In the genomic region with DNA sequence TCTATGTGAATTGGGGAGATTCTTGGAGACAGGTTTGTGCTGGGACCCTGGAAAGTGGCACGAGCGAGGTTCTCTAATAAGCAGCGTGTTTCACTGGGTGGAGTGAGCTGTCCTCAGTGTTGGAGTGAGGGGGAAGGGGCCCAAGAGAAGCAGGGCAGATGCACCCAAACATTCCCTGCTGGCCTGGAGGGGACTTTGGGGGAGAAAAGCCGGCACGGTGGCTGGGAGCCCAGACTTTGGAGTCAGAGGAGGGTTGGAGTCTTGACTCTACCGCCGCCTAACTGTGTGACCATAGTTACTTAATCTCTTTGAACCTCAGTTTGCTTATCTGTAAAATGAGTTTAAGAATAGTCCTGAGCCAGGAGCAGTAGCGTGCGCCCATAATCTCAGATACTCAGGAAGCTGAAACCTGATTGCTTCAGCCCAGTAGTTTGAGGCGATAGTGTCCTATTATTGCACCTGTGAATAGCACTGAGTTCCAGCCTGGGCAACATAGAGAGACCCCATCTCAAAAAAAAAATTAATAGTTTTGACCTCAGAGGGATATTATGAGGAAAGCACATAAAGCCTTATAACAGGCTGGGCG, we compare ENCODE assay signal across 11 cellular contexts. TPM values are rescaled to one million over a fixed set of nuclear protein-coding genes. Genes with fewer than 3 reads are reported as not detected.
DNase-seq lines count a peak whose midpoint lies in the region; ATAC-seq and TF ChIP-seq lines count a peak whose summit lies in the region.
"Had no signal": no experiment of that assay in that cellular context is flagged by ENCODE, and none has a peak within 500 bp of the region (broad histone marks: within the 10 kb centered on the region; RNA-seq: fewer than 3 reads in every experiment).

No MANE protein-coding gene starts in this region.

- H3K4me2 ChIP-seq in fibroblast of lung (ENCODE audit: extremely low read depth, insufficient read depth, low read length), result peak overlapping the region; percentile 26

- peaks cover 33% of the 10 kb centered on the region for H3K4me1 ChIP-seq in fibroblast of lung (ENCODE audit: control insufficient read depth, extremely low read depth, insufficient read depth, low read length)
- H3K4me1 ChIP-seq in neuron (ENCODE audit: insufficient read depth, low read length), result peaks cover 7% of the 10 kb centered on the region
- H3K4me1 ChIP-seq in uterus, result peaks cover 0 to 9% of the 10 kb centered on the region in 2 donors

- H3K27me3 ChIP-seq in fibroblast of lung (ENCODE audit: control insufficient read depth, insufficient read depth, low read length), result no peaks in the 10 kb centered on the region
- no peaks in the 10 kb centered on the region for H3K27me3 ChIP-seq in neuron (ENCODE audit: insufficient read depth, low read length)
- no peaks in the 10 kb centered on the region for H3K27me3 ChIP-seq in uterus

- peak overlapping the region; percentile 4 to 79 (median 38) for H3K4me3 ChIP-seq in fibroblast of lung (replicated peaks in 1 of 4; ENCODE audit: control extremely low read depth in 1 of 4, insufficient read depth in 1 of 4, low read depth in 3 of 4, low read length in 4 of 4)
- peak overlapping the region; percentile 27 for H3K4me3 ChIP-seq in neuron (ENCODE audit: low read length)
- peak overlapping the region; percentile 21 to 23 for H3K4me3 ChIP-seq in uterus

- H3K9me3 Mint-ChIP-seq in activated naive CD8-positive, alpha-beta T cell treated with anti-CD3 and anti-CD28 coated beads, Interleukin-2, amount 10 ng/mL, durations not matched to agents 7 days and 5 days, result no peaks in the 10 kb centered on the region
- H3K9me3 Mint-ChIP-seq in activated naive CD8-positive, alpha-beta T cell treated with anti-CD3 and anti-CD28 coated beads for 36 hours, result no peaks in the 10 kb centered on the region

- intact Hi-C loops in uterus (cut with DNase I; ENCODE audit: low total_unique reads), result no loop called here

- H3K27ac ChIP-seq in fibroblast of lung (ENCODE audit: insufficient read depth, low read length) (peak overlapping the region; percentile 59), uterus (peak overlapping the region; percentile 81 to 86)

- H4K20me1 ChIP-seq in fibroblast of lung (ENCODE audit: control insufficient read depth, extremely low read depth, insufficient read depth, low read length), result no peaks in the 10 kb centered on the region

- peaks cover 2% of the 10 kb centered on the region for H3K36me3 ChIP-seq in fibroblast of lung (ENCODE audit: control insufficient read depth, insufficient read depth, low read length)
- peaks cover 6% of the 10 kb centered on the region for H3K36me3 ChIP-seq in neuron (ENCODE audit: insufficient read depth, low read length)
- no peaks in the 10 kb centered on the region for H3K36me3 ChIP-seq in uterus

- TF ChIP-seq CTCF in fibroblast of lung (conservative IDR thresholded peaks at IDR 0.05 in 1 of 2, IDR thresholded peaks at IDR 0.05 in 1 of 2; ENCODE audit: low read depth in 1 of 2, low read length in 2 of 2), result peak in 1 of 2 donors; percentile 2
- TF ChIP-seq CTCF in uterus (IDR thresholded peaks at IDR 0.05), result no peak

- no peaks in the 10 kb centered on the region for H3K36me3 Mint-ChIP-seq in activated naive CD8-positive, alpha-beta T cell treated with anti-CD3 and anti-CD28 coated beads, Interleukin-2, amount 10 ng/mL, durations not matched to agents 7 days and 5 days
- H3K36me3 Mint-ChIP-seq in activated naive CD8-positive, alpha-beta T cell treated with anti-CD3 and anti-CD28 coated beads for 36 hours, result no peaks in the 10 kb centered on the region

- no peaks in the 10 kb centered on the region for H3K79me2 ChIP-seq in fibroblast of lung (ENCODE audit: control insufficient read depth, insufficient read depth, low read length)

- H3K9me3 ChIP-seq in fibroblast of lung (ENCODE audit: control insufficient read depth, insufficient read depth, low read depth, low read length), result no peaks in the 10 kb centered on the region
- H3K9me3 ChIP-seq in neuron (ENCODE audit: low read length), result no peaks in the 10 kb centered on the region
- no peaks in the 10 kb centered on the region for H3K9me3 ChIP-seq in uterus

- peak overlapping the region; percentile 71 for H3K27ac Mint-ChIP-seq in activated naive CD8-positive, alpha-beta T cell treated with anti-CD3 and anti-CD28 coated beads, Interleukin-2, amount 10 ng/mL, durations not matched to agents 7 days and 5 days
- H3K27ac Mint-ChIP-seq in activated naive CD8-positive, alpha-beta T cell treated with anti-CD3 and anti-CD28 coated beads for 36 hours, result no peak overlapping the region

- H2AFZ ChIP-seq in fibroblast of lung (ENCODE audit: low read length), result no peak overlapping the region
- no peak overlapping the region for H2AFZ ChIP-seq in neuron (ENCODE audit: low read depth, low read length)

- H3K4me3 Mint-ChIP-seq in activated naive CD8-positive, alpha-beta T cell treated with anti-CD3 and anti-CD28 coated beads, Interleukin-2, amount 10 ng/mL, durations not matched to agents 7 days and 5 days, result peak overlapping the region; percentile 15
- no peak overlapping the region for H3K4me3 Mint-ChIP-seq in activated naive CD8-positive, alpha-beta T cell treated with anti-CD3 and anti-CD28 coated beads for 36 hours

- no peak for DNase-seq in activated naive CD8-positive, alpha-beta T cell treated with anti-CD3 and anti-CD28 coated beads, Interleukin-2, amount 10 ng/mL, durations not matched to agents 7 days and 5 days
- DNase-seq in activated naive CD8-positive, alpha-beta T cell treated with anti-CD3 and anti-CD28 coated beads for 36 hours, result no peak
- no peak for DNase-seq in fibroblast of lung (ENCODE audit: low read depth in 2 of 2)
- DNase-seq in uterus, result no peak
- no peak for DNase-seq in H4 (ENCODE audit: low spot score)
- DNase-seq in DMS79 (lab: John Stamatoyannopoulos, UW), result no peak
- DNase-seq: activated gamma-delta T cell treated with Interleukin-2 at 50 U/mL for 16 hours; NCI-H2107; stimulated activated CD4-positive, alpha-beta T cell treated with anti-CD3 and anti-CD28 coated beads, Interleukin-15, amount 100 ng/mL, for 24 hours had no signal

- no peak overlapping the region for H3K9ac ChIP-seq in fibroblast of lung (ENCODE audit: insufficient read depth, low read length)

- TF ChIP-seq POLR2A in uterus (IDR thresholded peaks at IDR 0.05), result no peak

- POLR2A ChIA-PET in activated naive CD8-positive, alpha-beta T cell treated with anti-CD3 and anti-CD28 coated beads, Interleukin-2, amount 10 ng/mL, durations not matched to agents 7 days and 5 days (lab: Charles Lee), result interaction anchor here (1.2 to 3.9 kb wide), 8 partner anchors 10 to 43 kb away, joined by 3 to 38 read pairs (median 9); partner anchors contain the start of genes ACP2, DDB2 and MADD

- ATAC-seq in activated naive CD8-positive, alpha-beta T cell treated with anti-CD3 and anti-CD28 coated beads, Interleukin-2, amount 10 ng/mL, durations not matched to agents 7 days and 5 days (ENCODE audit: low read depth), result no peak
- no peak for ATAC-seq in HG03378 (IDR thresholded peaks at IDR 0.05; ENCODE audit: unreplicated experiment)

- H3K27me3 Mint-ChIP-seq in activated naive CD8-positive, alpha-beta T cell treated with anti-CD3 and anti-CD28 coated beads, Interleukin-2, amount 10 ng/mL, durations not matched to agents 7 days and 5 days, result no peaks in the 10 kb centered on the region
- no peaks in the 10 kb centered on the region for H3K27me3 Mint-ChIP-seq in activated naive CD8-positive, alpha-beta T cell treated with anti-CD3 and anti-CD28 coated beads for 36 hours

- H3K4me1 Mint-ChIP-seq in activated naive CD8-positive, alpha-beta T cell treated with anti-CD3 and anti-CD28 coated beads, Interleukin-2, amount 10 ng/mL, durations not matched to agents 7 days and 5 days, result peaks cover 23% of the 10 kb centered on the region
- peaks cover 13% of the 10 kb centered on the region for H3K4me1 Mint-ChIP-seq in activated naive CD8-positive, alpha-beta T cell treated with anti-CD3 and anti-CD28 coated beads for 36 hours

RNA-seq across cellular contexts. Expression of gene NR1H3, which starts 0.6 kb away (rescaled TPM):
- total RNA-seq in activated naive CD8-positive, alpha-beta T cell treated with anti-CD3 and anti-CD28 coated beads, Interleukin-2, amount 10 ng/mL, durations not matched to agents 7 days and 5 days, result 10 to 100 TPM; 11.7 to 15.1 TPM
- total RNA-seq in activated naive CD8-positive, alpha-beta T cell treated with anti-CD3 and anti-CD28 coated beads for 36 hours, result 1 to 10 TPM; 8.1 to 8.2 TPM
- total RNA-seq in fibroblast of lung (55.5 and 56.3 TPM in 2 replicates), uterus (10 to 100 TPM; 14.1 to 49.0 (median 31.9) TPM)
- 16.9 and 21.3 TPM in 2 replicates for polyA plus RNA-seq in fibroblast of lung
- polyA plus RNA-seq in fibroblast of lung (2012), result 22.8 and 29.0 TPM in 2 replicates
- polyA minus RNA-seq in fibroblast of lung (ENCODE audit: low replicate concordance), result 34.5 and 95.8 TPM in 2 replicates
- 15.7 and 16.1 TPM in 2 replicates for total RNA-seq in H4 (2014; rRNA removed; shearing (Covaris generic))

RNA-seq across cellular contexts. Expression of gene ACP2, which starts 9.8 kb away (rescaled TPM):
- 10 to 100 TPM; 26.5 to 31.1 TPM for total RNA-seq in activated naive CD8-positive, alpha-beta T cell treated with anti-CD3 and anti-CD28 coated beads, Interleukin-2, amount 10 ng/mL, durations not matched to agents 7 days and 5 days
- 10 to 100 TPM; 13.4 to 13.9 TPM for total RNA-seq in activated naive CD8-positive, alpha-beta T cell treated with anti-CD3 and anti-CD28 coated beads for 36 hours
- 16.2 and 23.9 TPM in 2 replicates for total RNA-seq in fibroblast of lung
- 18.9 and 25.6 TPM in 2 replicates for polyA plus RNA-seq in fibroblast of lung
- polyA plus RNA-seq in fibroblast of lung (2012), result 26.8 and 33.2 TPM in 2 replicates
- polyA minus RNA-seq in fibroblast of lung (ENCODE audit: low replicate concordance), result 87.1 and 94.1 TPM in 2 replicates
- 10 to 100 TPM; 25.6 to 36.6 (median 27.1) TPM for total RNA-seq in uterus
- total RNA-seq in H4 (2014; rRNA removed; shearing (Covaris generic)), result 21.6 and 24.0 TPM in 2 replicates

RNA-seq across cellular contexts. Expression of gene MADD, which starts 11.5 kb away (rescaled TPM):
- 100 to 1,000 TPM; 113 to 114 TPM for total RNA-seq in activated naive CD8-positive, alpha-beta T cell treated with anti-CD3 and anti-CD28 coated beads, Interleukin-2, amount 10 ng/mL, durations not matched to agents 7 days and 5 days
- total RNA-seq in activated naive CD8-positive, alpha-beta T cell treated with anti-CD3 and anti-CD28 coated beads for 36 hours, result 10 to 100 TPM; 50.9 to 51.2 TPM
- total RNA-seq in fibroblast of lung (11.8 and 15.4 TPM in 2 replicates), uterus (100 to 1,000 TPM in 1 of 4 donors, 10 to 100 TPM in 3; 26.8 to 234 (median 47.2) TPM)
- 7.0 and 9.1 TPM in 2 replicates for polyA plus RNA-seq in fibroblast of lung
- 13.4 and 14.1 TPM in 2 replicates for polyA plus RNA-seq in fibroblast of lung (2012)
- polyA minus RNA-seq in fibroblast of lung (ENCODE audit: low replicate concordance), result 144 and 301 TPM in 2 replicates
- total RNA-seq in H4 (2014; rRNA removed; shearing (Covaris generic)), result 8.9 and 17.2 TPM in 2 replicates

RNA-seq across cellular contexts. Expression of gene DDB2, which starts 43.6 kb away (rescaled TPM):
- 100 to 1,000 TPM; 178 to 181 TPM for total RNA-seq in activated naive CD8-positive, alpha-beta T cell treated with anti-CD3 and anti-CD28 coated beads, Interleukin-2, amount 10 ng/mL, durations not matched to agents 7 days and 5 days
- 100 to 1,000 TPM; 111 to 112 TPM for total RNA-seq in activated naive CD8-positive, alpha-beta T cell treated with anti-CD3 and anti-CD28 coated beads for 36 hours
- total RNA-seq in fibroblast of lung (53.4 and 70.0 TPM in 2 replicates), uterus (10 to 100 TPM; 13.8 to 65.9 (median 23.8) TPM)
- polyA plus RNA-seq in fibroblast of lung, result 21.2 and 45.4 TPM in 2 replicates
- polyA plus RNA-seq in fibroblast of lung (2012), result 20.2 and 43.1 TPM in 2 replicates
- polyA minus RNA-seq in fibroblast of lung (ENCODE audit: low replicate concordance), result 8.8 and 32.4 TPM in 2 replicates
- total RNA-seq in H4 (2014; rRNA removed; shearing (Covaris generic)), result 41.4 and 43.0 TPM in 2 replicates
